Comparison of ENCODE assay signal across 8 cellular contexts in the genomic region with DNA sequence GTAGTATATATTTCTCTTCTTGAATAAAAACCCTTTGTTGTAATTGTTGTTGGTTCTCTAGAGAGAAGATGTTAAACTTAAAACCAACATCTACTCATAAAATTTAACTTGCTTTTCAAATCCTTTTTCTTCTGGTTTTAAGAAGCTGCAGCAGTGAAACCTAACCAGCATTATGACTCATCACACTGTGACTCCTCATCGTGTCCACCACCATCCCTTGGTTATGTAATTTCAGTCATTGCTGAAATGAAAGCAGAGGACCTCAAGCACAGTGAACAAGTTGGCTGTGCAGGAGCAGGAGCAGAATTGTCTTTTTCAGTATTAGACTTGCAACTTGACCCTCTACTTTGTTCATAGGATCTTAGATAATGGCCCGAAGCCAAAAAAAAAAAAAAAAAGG.
DNase-seq lines count a peak whose midpoint lies in the region; ATAC-seq, FAIRE-seq and TF ChIP-seq lines count a peak whose summit lies in the region.

No MANE protein-coding gene starts in this region.

- H3K27me3 ChIP-seq in bronchial epithelial cell (ENCODE audit: control insufficient read depth, insufficient read depth, low read length), result no peaks in the 10 kb centered on the region
- H3K27me3 ChIP-seq in ovary, result no peaks in the 10 kb centered on the region
- H3K27me3 ChIP-seq in gastrocnemius medialis, result no peaks in the 10 kb centered on the region

- whole genome bisulfite sequencing in ovary, 3 donors, result 44 to 53% (median 46%) methylated on average over 2 of the region's 2 CpGs

- intact Hi-C loops in ovary (cut with DNase I) (no loop called here), gastrocnemius medialis (cut with DNase I; ENCODE audit: low total_unique reads) (no loop called here)

- TF ChIP-seq EP300 in ovary (IDR thresholded peaks at IDR 0.05), result no peak

- H3K4me3 ChIP-seq in bronchial epithelial cell (ENCODE audit: low read depth, low read length), result no peak overlapping the region
- no peak overlapping the region for H3K4me3 ChIP-seq in ovary
- no peak overlapping the region for H3K4me3 ChIP-seq in gastrocnemius medialis

- peaks cover 13 to 30% of the 10 kb centered on the region in 2 donors for H3K27me3 Mint-ChIP-seq in effector memory CD8-positive, alpha-beta T cell

- H3K36me3 ChIP-seq in bronchial epithelial cell (ENCODE audit: control insufficient read depth, insufficient read depth, low read length) (no peaks in the 10 kb centered on the region), ovary (no peaks in the 10 kb centered on the region), gastrocnemius medialis (no peaks in the 10 kb centered on the region)

- FAIRE-seq in bronchial epithelial cell (lab: Jason Lieb, UNC), result no peak

- peak; percentile 100 for ATAC-seq in GM21390 (IDR thresholded peaks at IDR 0.05; ENCODE audit: unreplicated experiment)
- ATAC-seq in HG03520 (IDR thresholded peaks at IDR 0.05; ENCODE audit: unreplicated experiment), result peak; percentile 100
- no peak for ATAC-seq in effector memory CD8-positive, alpha-beta T cell (replicated peaks)
- ATAC-seq in gastrocnemius medialis, result no peak

- no peak overlapping the region for H3K27ac ChIP-seq in ovary
- H3K27ac ChIP-seq in gastrocnemius medialis, result no peak overlapping the region

- TF ChIP-seq CTCF in bronchial epithelial cell (IDR thresholded peaks at IDR 0.05; ENCODE audit: insufficient read depth, low read length, severe bottlenecking) (no peak), ovary (IDR thresholded peaks at IDR 0.05) (no peak), gastrocnemius medialis (IDR thresholded peaks at IDR 0.05 in 4 of 5, conservative IDR thresholded peaks at IDR 0.05 in 1 of 5) (no peak)

- in situ Hi-C loops in gastrocnemius medialis (cut with MboI; ENCODE audit: low sequenced_read_pairs in 4 of 4), result no loop called here

- no peak overlapping the region for H3K27ac Mint-ChIP-seq in effector memory CD8-positive, alpha-beta T cell

- peaks cover 2% of the 10 kb centered on the region for H3K36me3 Mint-ChIP-seq in effector memory CD8-positive, alpha-beta T cell (ENCODE audit: insufficient read depth)

- H3K4me1 ChIP-seq in ovary (ENCODE audit: insufficient read depth), result no peaks in the 10 kb centered on the region
- H3K4me1 ChIP-seq in gastrocnemius medialis, result no peaks in the 10 kb centered on the region

- peaks cover 0 to 3% of the 10 kb centered on the region in 2 donors for H3K9me3 Mint-ChIP-seq in effector memory CD8-positive, alpha-beta T cell

- no peaks in the 10 kb centered on the region for H3K4me1 Mint-ChIP-seq in effector memory CD8-positive, alpha-beta T cell (ENCODE audit: low read depth in 2 of 2)

- no peaks in the 10 kb centered on the region for H3K9me3 ChIP-seq in ovary
- H3K9me3 ChIP-seq in gastrocnemius medialis, result no peaks in the 10 kb centered on the region

- DNase-seq in GM03348 (ENCODE audit: low spot score) (peak; percentile 89), bronchial epithelial cell (ENCODE audit: low read depth) (peak; percentile 81), DMS 273 (lab: John Stamatoyannopoulos, UW; ENCODE audit: unreplicated experiment) (no peak), ovary (no peak), gastrocnemius medialis (no peak)
- no peak for DNase-seq in effector memory CD8-positive, alpha-beta T cell

- TF ChIP-seq POLR2A in ovary (IDR thresholded peaks at IDR 0.05), result no peak
- no peak for TF ChIP-seq POLR2A in gastrocnemius medialis (IDR thresholded peaks at IDR 0.05)

- no peak overlapping the region for H3K4me3 Mint-ChIP-seq in effector memory CD8-positive, alpha-beta T cell

Comparison
In these comparisons a context has a peak if more than half of its experiments do, and no peak if none do; other contexts are left out.
1. DNase-seq: peak in GM03348 (single experiment) and bronchial epithelial cell (single experiment); none in DMS 273 (single experiment), effector memory CD8-positive, alpha-beta T cell (0 of 3), ovary (0 of 5) and gastrocnemius medialis (0 of 2).
2. ATAC-seq: peak in GM21390 (single experiment) and HG03520 (single experiment); none in effector memory CD8-positive, alpha-beta T cell (single experiment) and gastrocnemius medialis (0 of 2).